ENCODE assay signal across 1 cellular context in the genomic region with DNA sequence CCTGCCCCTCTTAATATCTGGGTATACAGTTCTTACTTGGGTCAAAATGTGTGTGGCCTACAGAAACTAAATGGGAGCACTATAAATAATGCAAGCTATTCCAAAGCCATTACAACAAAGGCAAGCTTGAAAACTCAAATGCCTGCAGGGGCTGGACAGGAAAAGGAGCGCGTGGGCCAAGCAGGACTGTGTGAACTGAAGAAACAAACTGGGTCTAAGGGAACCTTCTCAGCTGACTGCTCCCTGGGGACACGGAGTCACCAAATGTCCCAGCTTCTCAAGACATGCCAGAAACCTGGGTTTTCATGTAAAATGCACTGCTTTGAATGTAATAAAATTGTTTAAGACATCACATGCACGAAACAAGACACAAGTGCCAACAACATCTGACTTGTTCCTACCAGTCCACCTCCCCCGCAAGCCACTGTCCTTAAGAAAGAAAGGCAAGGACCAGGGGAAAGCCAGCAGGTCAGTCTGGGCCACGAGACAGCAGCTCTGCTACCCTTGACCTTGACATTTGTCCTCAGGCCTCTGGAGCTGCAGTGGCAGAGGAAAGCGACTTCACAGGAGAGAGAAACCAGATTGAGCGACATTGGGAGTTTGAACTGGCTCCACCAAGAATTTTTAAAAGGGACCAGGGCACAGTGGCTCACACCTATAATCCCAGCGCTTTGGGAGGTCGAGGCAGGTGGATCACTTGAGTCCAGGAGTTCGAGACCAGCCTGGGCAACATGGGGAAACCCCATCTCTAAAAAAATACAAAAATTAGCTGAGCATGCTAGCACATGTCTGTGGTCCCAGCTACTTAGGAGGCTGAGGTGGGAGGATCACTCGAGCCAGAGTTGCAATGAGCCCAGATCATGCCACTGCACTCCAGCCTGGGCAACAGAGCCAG.
TF ChIP-seq lines count a peak whose summit lies in the region.

No MANE protein-coding gene starts in this region.

TF ChIP-seq in HepG2, 621 proteins besides CTCF, POLR2A, EP300 and RAD21 (continued from another document and continues in another):
- TF ChIP-seq ZNF264 (CRISPR knock-in tag; IDR thresholded peaks at IDR 0.05): no peak
- TF ChIP-seq ZNF816 (CRISPR knock-in tag; IDR thresholded peaks at IDR 0.05; ENCODE audit: borderline replicate concordance): no peak
- no peak for TF ChIP-seq ZFYVE20 (CRISPR knock-in tag; IDR thresholded peaks at IDR 0.05; ENCODE audit: borderline replicate concordance, low read depth)
- TF ChIP-seq KDM6A (CRISPR knock-in tag; IDR thresholded peaks at IDR 0.05; ENCODE audit: low read depth): no peak
- peak in 1 of 2 experiments; percentile 66; a peak in 2 of 4 replicates for TF ChIP-seq NR2F1 (CRISPR knock-in tag; IDR thresholded peaks at IDR 0.05)
- TF ChIP-seq, protein P1, sequence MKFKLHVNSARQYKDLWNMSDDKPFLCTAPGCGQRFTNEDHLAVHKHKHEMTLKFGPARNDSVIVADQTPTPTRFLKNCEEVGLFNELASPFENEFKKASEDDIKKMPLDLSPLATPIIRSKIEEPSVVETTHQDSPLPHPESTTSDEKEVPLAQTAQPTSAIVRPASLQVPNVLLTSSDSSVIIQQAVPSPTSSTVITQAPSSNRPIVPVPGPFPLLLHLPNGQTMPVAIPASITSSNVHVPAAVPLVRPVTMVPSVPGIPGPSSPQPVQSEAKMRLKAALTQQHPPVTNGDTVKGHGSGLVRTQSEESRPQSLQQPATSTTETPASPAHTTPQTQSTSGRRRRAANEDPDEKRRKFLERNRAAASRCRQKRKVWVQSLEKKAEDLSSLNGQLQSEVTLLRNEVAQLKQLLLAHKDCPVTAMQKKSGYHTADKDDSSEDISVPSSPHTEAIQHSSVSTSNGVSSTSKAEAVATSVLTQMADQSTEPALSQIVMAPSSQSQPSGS (CRISPR knock-in tag; IDR thresholded peaks at IDR 0.05): no peak
- peak; percentile 40; the same call in 1 of the 2 replicates for TF ChIP-seq RXRA (CRISPR knock-in tag; IDR thresholded peaks at IDR 0.05)
- TF ChIP-seq, protein P2, sequence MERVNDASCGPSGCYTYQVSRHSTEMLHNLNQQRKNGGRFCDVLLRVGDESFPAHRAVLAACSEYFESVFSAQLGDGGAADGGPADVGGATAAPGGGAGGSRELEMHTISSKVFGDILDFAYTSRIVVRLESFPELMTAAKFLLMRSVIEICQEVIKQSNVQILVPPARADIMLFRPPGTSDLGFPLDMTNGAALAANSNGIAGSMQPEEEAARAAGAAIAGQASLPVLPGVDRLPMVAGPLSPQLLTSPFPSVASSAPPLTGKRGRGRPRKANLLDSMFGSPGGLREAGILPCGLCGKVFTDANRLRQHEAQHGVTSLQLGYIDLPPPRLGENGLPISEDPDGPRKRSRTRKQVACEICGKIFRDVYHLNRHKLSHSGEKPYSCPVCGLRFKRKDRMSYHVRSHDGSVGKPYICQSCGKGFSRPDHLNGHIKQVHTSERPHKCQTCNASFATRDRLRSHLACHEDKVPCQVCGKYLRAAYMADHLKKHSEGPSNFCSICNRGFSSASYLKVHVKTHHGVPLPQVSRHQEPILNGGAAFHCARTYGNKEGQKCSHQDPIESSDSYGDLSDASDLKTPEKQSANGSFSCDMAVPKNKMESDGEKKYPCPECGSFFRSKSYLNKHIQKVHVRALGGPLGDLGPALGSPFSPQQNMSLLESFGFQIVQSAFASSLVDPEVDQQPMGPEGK (CRISPR knock-in tag; IDR thresholded peaks at IDR 0.05): no peak
- no peak for TF ChIP-seq TGIF2 (CRISPR knock-in tag; IDR thresholded peaks at IDR 0.05)
- TF ChIP-seq ZNF367 (CRISPR knock-in tag; IDR thresholded peaks at IDR 0.05; ENCODE audit: borderline replicate concordance): no peak
- no peak for TF ChIP-seq KDM4B (CRISPR knock-in tag; IDR thresholded peaks at IDR 0.05)
- TF ChIP-seq KDM5B (CRISPR knock-in tag; IDR thresholded peaks at IDR 0.05; ENCODE audit: borderline replicate concordance): no peak
- no peak for TF ChIP-seq ZNF773 (CRISPR knock-in tag; IDR thresholded peaks at IDR 0.05; ENCODE audit: borderline replicate concordance)
- TF ChIP-seq, protein P3, sequence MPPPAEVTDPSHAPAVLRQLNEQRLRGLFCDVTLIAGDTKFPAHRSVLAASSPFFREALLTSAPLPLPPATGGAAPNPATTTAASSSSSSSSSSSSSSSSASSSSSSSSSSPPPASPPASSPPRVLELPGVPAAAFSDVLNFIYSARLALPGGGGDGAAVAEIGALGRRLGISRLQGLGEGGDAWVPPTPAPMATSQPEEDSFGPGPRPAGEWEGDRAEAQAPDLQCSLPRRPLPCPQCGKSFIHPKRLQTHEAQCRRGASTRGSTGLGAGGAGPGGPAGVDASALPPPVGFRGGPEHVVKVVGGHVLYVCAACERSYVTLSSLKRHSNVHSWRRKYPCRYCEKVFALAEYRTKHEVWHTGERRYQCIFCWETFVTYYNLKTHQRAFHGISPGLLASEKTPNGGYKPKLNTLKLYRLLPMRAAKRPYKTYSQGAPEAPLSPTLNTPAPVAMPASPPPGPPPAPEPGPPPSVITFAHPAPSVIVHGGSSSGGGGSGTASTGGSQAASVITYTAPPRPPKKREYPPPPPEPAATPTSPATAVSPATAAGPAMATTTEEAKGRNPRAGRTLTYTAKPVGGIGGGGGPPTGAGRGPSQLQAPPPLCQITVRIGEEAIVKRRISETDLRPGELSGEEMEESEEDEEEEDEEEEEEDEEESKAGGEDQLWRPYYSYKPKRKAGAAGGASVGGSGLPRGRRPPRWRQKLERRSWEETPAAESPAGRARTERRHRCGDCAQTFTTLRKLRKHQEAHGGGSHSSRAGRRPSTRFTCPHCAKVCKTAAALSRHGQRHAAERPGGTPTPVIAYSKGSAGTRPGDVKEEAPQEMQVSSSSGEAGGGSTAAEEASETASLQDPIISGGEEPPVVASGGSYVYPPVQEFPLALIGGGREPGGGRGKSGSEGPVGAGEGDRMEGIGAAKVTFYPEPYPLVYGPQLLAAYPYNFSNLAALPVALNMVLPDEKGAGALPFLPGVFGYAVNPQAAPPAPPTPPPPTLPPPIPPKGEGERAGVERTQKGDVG (CRISPR knock-in tag; IDR thresholded peaks at IDR 0.05; ENCODE audit: borderline replicate concordance): 0 out of 2 replicates have a peak, but pooled peaks have one; percentile 32
- TF ChIP-seq AKAP8 (CRISPR knock-in tag; IDR thresholded peaks at IDR 0.05): no peak
- no peak for TF ChIP-seq HDAC1 (CRISPR knock-in tag; IDR thresholded peaks at IDR 0.05)
- no peak for TF ChIP-seq RBM22 (optimal IDR thresholded peaks at IDR 0.05; ENCODE audit: low read length)
- TF ChIP-seq CREB1 (IDR thresholded peaks at IDR 0.05): no peak
- no peak for TF ChIP-seq CREB1 (CRISPR knock-in tag; IDR thresholded peaks at IDR 0.05)
- TF ChIP-seq ATM (IDR thresholded peaks at IDR 0.05; ENCODE audit: borderline replicate concordance): no peak
- no peak for TF ChIP-seq ZNF350 (CRISPR knock-in tag; IDR thresholded peaks at IDR 0.05; ENCODE audit: borderline replicate concordance, low read depth)
- no peak for TF ChIP-seq KLF13 (CRISPR knock-in tag; IDR thresholded peaks at IDR 0.05)
- TF ChIP-seq ZNF598 (CRISPR knock-in tag; IDR thresholded peaks at IDR 0.05; ENCODE audit: borderline replicate concordance): no peak
- TF ChIP-seq ZBTB38 (CRISPR knock-in tag; IDR thresholded peaks at IDR 0.05): peak; percentile 77
- no peak for TF ChIP-seq THYN1 (CRISPR knock-in tag; IDR thresholded peaks at IDR 0.05; ENCODE audit: borderline replicate concordance, low read depth)
- no peak for TF ChIP-seq EHMT2 (IDR thresholded peaks at IDR 0.05; ENCODE audit: borderline replicate concordance, low read depth, low read length)
- TF ChIP-seq, protein P4, sequence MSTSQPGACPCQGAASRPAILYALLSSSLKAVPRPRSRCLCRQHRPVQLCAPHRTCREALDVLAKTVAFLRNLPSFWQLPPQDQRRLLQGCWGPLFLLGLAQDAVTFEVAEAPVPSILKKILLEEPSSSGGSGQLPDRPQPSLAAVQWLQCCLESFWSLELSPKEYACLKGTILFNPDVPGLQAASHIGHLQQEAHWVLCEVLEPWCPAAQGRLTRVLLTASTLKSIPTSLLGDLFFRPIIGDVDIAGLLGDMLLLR (CRISPR knock-in tag; IDR thresholded peaks at IDR 0.05): no peak
- no peak for TF ChIP-seq ZNF724P (CRISPR knock-in tag; IDR thresholded peaks at IDR 0.05; ENCODE audit: borderline replicate concordance)
- TF ChIP-seq ZNF383 (CRISPR knock-in tag; IDR thresholded peaks at IDR 0.05; ENCODE audit: borderline replicate concordance): no peak
- TF ChIP-seq HMGA1 (CRISPR knock-in tag; conservative IDR thresholded peaks at IDR 0.05): no peak
- no peak for TF ChIP-seq KLF16 (CRISPR knock-in tag; IDR thresholded peaks at IDR 0.05)
- no peak for TF ChIP-seq ZNF260 (CRISPR knock-in tag; IDR thresholded peaks at IDR 0.05; ENCODE audit: borderline replicate concordance, low read depth)
- no peak for TF ChIP-seq WIZ (CRISPR knock-in tag; IDR thresholded peaks at IDR 0.05)
- TF ChIP-seq, protein P5, sequence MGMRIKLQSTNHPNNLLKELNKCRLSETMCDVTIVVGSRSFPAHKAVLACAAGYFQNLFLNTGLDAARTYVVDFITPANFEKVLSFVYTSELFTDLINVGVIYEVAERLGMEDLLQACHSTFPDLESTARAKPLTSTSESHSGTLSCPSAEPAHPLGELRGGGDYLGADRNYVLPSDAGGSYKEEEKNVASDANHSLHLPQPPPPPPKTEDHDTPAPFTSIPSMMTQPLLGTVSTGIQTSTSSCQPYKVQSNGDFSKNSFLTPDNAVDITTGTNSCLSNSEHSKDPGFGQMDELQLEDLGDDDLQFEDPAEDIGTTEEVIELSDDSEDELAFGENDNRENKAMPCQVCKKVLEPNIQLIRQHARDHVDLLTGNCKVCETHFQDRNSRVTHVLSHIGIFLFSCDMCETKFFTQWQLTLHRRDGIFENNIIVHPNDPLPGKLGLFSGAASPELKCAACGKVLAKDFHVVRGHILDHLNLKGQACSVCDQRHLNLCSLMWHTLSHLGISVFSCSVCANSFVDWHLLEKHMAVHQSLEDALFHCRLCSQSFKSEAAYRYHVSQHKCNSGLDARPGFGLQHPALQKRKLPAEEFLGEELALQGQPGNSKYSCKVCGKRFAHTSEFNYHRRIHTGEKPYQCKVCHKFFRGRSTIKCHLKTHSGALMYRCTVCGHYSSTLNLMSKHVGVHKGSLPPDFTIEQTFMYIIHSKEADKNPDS (CRISPR knock-in tag; IDR thresholded peaks at IDR 0.05): no peak
- peak; percentile 41 for TF ChIP-seq ZNF883 (CRISPR knock-in tag; IDR thresholded peaks at IDR 0.05; ENCODE audit: not compliant biosample characterization)
- no peak for TF ChIP-seq ZBTB3 (CRISPR knock-in tag; IDR thresholded peaks at IDR 0.05; ENCODE audit: borderline replicate concordance, low read depth)
- TF ChIP-seq, protein P6, sequence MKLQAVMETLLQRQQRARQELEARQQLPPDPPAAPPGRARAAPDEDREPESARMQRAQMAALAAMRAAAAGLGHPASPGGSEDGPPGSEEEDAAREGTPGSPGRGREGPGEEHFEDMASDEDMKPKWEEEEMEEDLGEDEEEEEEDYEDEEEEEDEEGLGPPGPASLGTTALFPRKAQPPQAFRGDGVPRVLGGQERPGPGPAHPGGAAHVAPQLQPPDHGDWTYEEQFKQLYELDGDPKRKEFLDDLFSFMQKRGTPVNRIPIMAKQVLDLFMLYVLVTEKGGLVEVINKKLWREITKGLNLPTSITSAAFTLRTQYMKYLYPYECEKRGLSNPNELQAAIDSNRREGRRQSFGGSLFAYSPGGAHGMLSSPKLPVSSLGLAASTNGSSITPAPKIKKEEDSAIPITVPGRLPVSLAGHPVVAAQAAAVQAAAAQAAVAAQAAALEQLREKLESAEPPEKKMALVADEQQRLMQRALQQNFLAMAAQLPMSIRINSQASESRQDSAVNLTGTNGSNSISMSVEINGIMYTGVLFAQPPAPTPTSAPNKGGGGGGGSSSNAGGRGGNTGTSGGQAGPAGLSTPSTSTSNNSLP (IDR thresholded peaks at IDR 0.05; ENCODE audit: low read depth, low read length): no peak
- TF ChIP-seq, protein P7, sequence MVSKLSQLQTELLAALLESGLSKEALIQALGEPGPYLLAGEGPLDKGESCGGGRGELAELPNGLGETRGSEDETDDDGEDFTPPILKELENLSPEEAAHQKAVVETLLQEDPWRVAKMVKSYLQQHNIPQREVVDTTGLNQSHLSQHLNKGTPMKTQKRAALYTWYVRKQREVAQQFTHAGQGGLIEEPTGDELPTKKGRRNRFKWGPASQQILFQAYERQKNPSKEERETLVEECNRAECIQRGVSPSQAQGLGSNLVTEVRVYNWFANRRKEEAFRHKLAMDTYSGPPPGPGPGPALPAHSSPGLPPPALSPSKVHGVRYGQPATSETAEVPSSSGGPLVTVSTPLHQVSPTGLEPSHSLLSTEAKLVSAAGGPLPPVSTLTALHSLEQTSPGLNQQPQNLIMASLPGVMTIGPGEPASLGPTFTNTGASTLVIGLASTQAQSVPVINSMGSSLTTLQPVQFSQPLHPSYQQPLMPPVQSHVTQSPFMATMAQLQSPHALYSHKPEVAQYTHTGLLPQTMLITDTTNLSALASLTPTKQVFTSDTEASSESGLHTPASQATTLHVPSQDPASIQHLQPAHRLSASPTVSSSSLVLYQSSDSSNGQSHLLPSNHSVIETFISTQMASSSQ (IDR thresholded peaks at IDR 0.05; ENCODE audit: low read depth): no peak
- TF ChIP-seq, protein P7 (CRISPR knock-in tag; IDR thresholded peaks at IDR 0.05; ENCODE audit: borderline replicate concordance): no peak
- TF ChIP-seq, protein P8, sequence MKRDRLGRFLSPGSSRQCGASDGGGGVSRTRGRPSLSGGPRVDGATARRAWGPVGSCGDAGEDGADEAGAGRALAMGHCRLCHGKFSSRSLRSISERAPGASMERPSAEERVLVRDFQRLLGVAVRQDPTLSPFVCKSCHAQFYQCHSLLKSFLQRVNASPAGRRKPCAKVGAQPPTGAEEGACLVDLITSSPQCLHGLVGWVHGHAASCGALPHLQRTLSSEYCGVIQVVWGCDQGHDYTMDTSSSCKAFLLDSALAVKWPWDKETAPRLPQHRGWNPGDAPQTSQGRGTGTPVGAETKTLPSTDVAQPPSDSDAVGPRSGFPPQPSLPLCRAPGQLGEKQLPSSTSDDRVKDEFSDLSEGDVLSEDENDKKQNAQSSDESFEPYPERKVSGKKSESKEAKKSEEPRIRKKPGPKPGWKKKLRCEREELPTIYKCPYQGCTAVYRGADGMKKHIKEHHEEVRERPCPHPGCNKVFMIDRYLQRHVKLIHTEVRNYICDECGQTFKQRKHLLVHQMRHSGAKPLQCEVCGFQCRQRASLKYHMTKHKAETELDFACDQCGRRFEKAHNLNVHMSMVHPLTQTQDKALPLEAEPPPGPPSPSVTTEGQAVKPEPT (CRISPR knock-in tag; IDR thresholded peaks at IDR 0.05; ENCODE audit: low read depth): no peak
- no peak for TF ChIP-seq CENPT (CRISPR knock-in tag; IDR thresholded peaks at IDR 0.05; ENCODE audit: low read depth)
- no peak for TF ChIP-seq NR2F2 (IDR thresholded peaks at IDR 0.05; ENCODE audit: borderline replicate concordance, low read depth)
- TF ChIP-seq TOPORS (CRISPR knock-in tag; IDR thresholded peaks at IDR 0.05): no peak
- no peak for TF ChIP-seq ZNF382 (CRISPR knock-in tag; IDR thresholded peaks at IDR 0.05; ENCODE audit: borderline replicate concordance)
